ENCODE assay signal across 8 cellular contexts in the genomic region with DNA sequence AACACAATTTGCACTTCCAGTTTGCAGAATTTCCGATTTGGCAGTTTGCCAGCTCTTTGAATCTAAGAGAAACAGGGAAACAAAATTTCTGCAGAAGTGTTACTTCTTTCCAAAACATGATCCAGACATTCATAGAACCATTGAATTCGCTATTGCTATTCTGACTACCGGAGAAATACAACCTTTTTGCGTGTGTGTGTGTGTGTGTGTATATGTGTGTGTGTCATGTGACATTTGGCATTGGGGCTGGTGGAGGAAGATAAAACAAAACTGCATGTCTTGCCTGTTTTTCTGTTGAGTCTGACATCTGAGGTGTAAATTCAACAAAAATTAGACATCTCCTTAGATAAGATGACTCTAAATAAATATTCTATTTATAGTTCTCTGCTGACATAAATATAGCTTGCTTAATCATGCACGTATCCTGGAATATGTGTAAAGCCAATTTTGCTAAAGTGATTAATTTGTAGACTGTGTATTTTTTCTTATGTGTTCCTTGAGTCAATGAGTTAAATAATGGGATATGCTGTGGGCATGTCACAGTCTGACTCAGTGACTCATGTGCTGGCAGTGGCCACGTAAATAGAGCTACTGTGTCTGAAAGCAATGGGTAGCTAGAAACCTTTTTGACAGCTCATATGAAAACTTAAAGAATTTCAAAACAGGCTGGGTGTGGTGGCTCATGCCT.
A peak's percentile ranks its signal among the peaks of the same experiment; 100 is the strongest.
DNase-seq lines count a peak whose midpoint lies in the region; ATAC-seq and TF ChIP-seq lines count a peak whose summit lies in the region.

No MANE protein-coding gene starts in this region.

- no peak for TF ChIP-seq CTCF in 22Rv1 (IDR thresholded peaks at IDR 0.05)

- peak; percentile 19 for DNase-seq in T-helper 2 cell treated with Interferon-gamma antibody and Interleukin-4, amounts not matched to agents 5 μg/mL and 100 μg/mL, for 36 hours (ENCODE audit: low spot score)
- peak; percentile 47 for DNase-seq in glomerular endothelial cell (ENCODE audit: extremely low read depth, low read depth, low spot score)
- peak; percentile 46 for DNase-seq in ureter (ENCODE audit: low spot score)
- DNase-seq in H7 = no peak
- no peak for DNase-seq in NCI-H510A treated with DMSO at 0.1 percent for 48 hours (lab: John Stamatoyannopoulos, UW)

- peak; percentile 78 for ATAC-seq in GM18499 (IDR thresholded peaks at IDR 0.05; ENCODE audit: insufficient read depth, unreplicated experiment)
- peak; percentile 78 for ATAC-seq in HG03439 (IDR thresholded peaks at IDR 0.05; ENCODE audit: unreplicated experiment)

- no peaks in the 10 kb centered on the region for H3K36me3 ChIP-seq in H7 (replicated peaks; ENCODE audit: control insufficient read depth, insufficient read depth, low read length)

- no peak overlapping the region for H3K4me3 ChIP-seq in H7 (ENCODE audit: insufficient read depth, low read depth, low read length)

- no peaks in the 10 kb centered on the region for H3K27me3 ChIP-seq in H7 (ENCODE audit: control insufficient read depth, insufficient read depth, low read length)

- peaks cover 5% of the 10 kb centered on the region for H3K27me3 Mint-ChIP-seq in T-helper 2 cell treated with Interferon-gamma antibody and Interleukin-4, amounts not matched to agents 5 μg/mL and 100 μg/mL, for 36 hours (ENCODE audit: low read depth)

- H3K9me3 Mint-ChIP-seq in T-helper 2 cell treated with Interferon-gamma antibody and Interleukin-4, amounts not matched to agents 5 μg/mL and 100 μg/mL, for 36 hours = no peaks in the 10 kb centered on the region

- H3K4me1 Mint-ChIP-seq in T-helper 2 cell treated with Interferon-gamma antibody and Interleukin-4, amounts not matched to agents 5 μg/mL and 100 μg/mL, for 36 hours (ENCODE audit: low read depth) = peaks cover 13% of the 10 kb centered on the region

- no peak overlapping the region for H3K27ac Mint-ChIP-seq in T-helper 2 cell treated with Interferon-gamma antibody and Interleukin-4, amounts not matched to agents 5 μg/mL and 100 μg/mL, for 36 hours

- H3K36me3 Mint-ChIP-seq in T-helper 2 cell treated with Interferon-gamma antibody and Interleukin-4, amounts not matched to agents 5 μg/mL and 100 μg/mL, for 36 hours (ENCODE audit: low read depth) = no peaks in the 10 kb centered on the region

- H3K4me3 Mint-ChIP-seq in T-helper 2 cell treated with Interferon-gamma antibody and Interleukin-4, amounts not matched to agents 5 μg/mL and 100 μg/mL, for 36 hours = peak overlapping the region; percentile 4

- H3K27ac ChIP-seq in 22Rv1 = peak overlapping the region; percentile 27; the same call in 1 of the 2 replicates

Comparison
In these comparisons a context has a peak if more than half of its experiments do, and no peak if none do; other contexts are left out.
1. DNase-seq: peak in T-helper 2 cell treated with Interferon-gamma antibody and Interleukin-4, amounts not matched to agents 5 μg/mL and 100 μg/mL, for 36 hours (single experiment), glomerular endothelial cell (single experiment) and ureter (single experiment); none in H7 (single experiment) and NCI-H510A treated with DMSO at 0.1 percent for 48 hours (single experiment).